Comparison of ENCODE assay signal across 27 cellular contexts in genomic region chr21:28865488-28866186, GRCh38.
"Had no signal": no experiment of that assay in that cellular context is flagged by ENCODE, and none has a peak within 500 bp of the region (broad histone marks: within the 10 kb centered on the region; RNA-seq: fewer than 3 reads in every experiment).

No MANE protein-coding gene starts in this region.

- H3K4me2 ChIP-seq: neural progenitor cell had no signal

- H3K9me3 Mint-ChIP-seq: naive thymus-derived CD8-positive, alpha-beta T cell; nephron; neural progenitor cell; stimulated activated naive B cell treated with anti-CD40 and anti-IgM and Interleukin-4, amounts not matched to agents 10 μg/mL and 1 μg/mL and 100 μg/mL, for 72 hours had no signal

- H3K36me3 ChIP-seq: neural progenitor cell, neutrophil, right atrium auricular region, thyroid gland, transverse colon, vagina had no signal

- H3K4me1 ChIP-seq: lower lobe of right lung, neural progenitor cell, parathyroid adenoma, right atrium auricular region, testis, thyroid gland, upper lobe of left lung, vagina had no signal

- H3K79me2 ChIP-seq: parathyroid adenoma had no signal

- H3K27ac ChIP-seq: lower lobe of right lung, neural progenitor cell, neutrophil, parathyroid adenoma, right atrium auricular region, skin epidermis, stomach, testis, thyroid gland, transverse colon, upper lobe of left lung, vagina had no signal

- H3K4me3 ChIP-seq: lower lobe of right lung, neural progenitor cell, right atrium auricular region, skin epidermis, stomach, testis, thyroid gland, transverse colon, upper lobe of left lung, vagina had no signal

- DNase-seq: hippocampal formation; kidney; left ventricle myocardium superior; lower lobe of right lung; mammary epithelial cell; mesenchymal stem cell; naive thymus-derived CD8-positive, alpha-beta T cell; occipital lobe; stimulated activated CD4-positive, alpha-beta T cell treated with anti-CD3 and anti-CD28 coated beads, Interleukin-12 subunit alpha, Interleukin-12 subunit beta, amount 100 ng/mL, for 4 hours; stimulated activated CD4-positive, alpha-beta T cell treated with anti-CD3 and anti-CD28 coated beads, Interleukin-15, amount 100 ng/mL, for 24 hours; stimulated activated CD4-positive, alpha-beta T cell treated with anti-CD3 and anti-CD28 coated beads, Interleukin-2, amount 100 ng/mL, for 24 hours; stimulated activated CD4-positive, alpha-beta T cell treated with anti-CD3 and anti-CD28 coated beads, Interleukin-4, amount 100 ng/mL, for 1 hour; stimulated activated naive B cell treated with anti-CD40 and anti-IgM and Interleukin-4, amounts not matched to agents 10 μg/mL and 1 μg/mL and 100 μg/mL, for 72 hours; stimulated activated naive CD8-positive, alpha-beta T cell treated with anti-CD3 and anti-CD28 coated beads, Interleukin-15, Interleukin-2, amounts not matched to agents 100 U/mL and 50 U/mL, for 24 hours; stomach; testis; thyroid gland; transverse colon; upper lobe of left lung had no signal

- H3K9ac ChIP-seq: neural progenitor cell, parathyroid adenoma had no signal

- H3K9me3 ChIP-seq: lower lobe of right lung, neutrophil, right atrium auricular region, stomach, testis, thyroid gland, transverse colon, upper lobe of left lung, vagina had no signal

- H3K4me3 Mint-ChIP-seq: naive thymus-derived CD8-positive, alpha-beta T cell; nephron; neural progenitor cell; stimulated activated naive B cell treated with anti-CD40 and anti-IgM and Interleukin-4, amounts not matched to agents 10 μg/mL and 1 μg/mL and 100 μg/mL, for 72 hours had no signal

- FAIRE-seq: kidney had no signal

- H2AFZ ChIP-seq: neural progenitor cell, parathyroid adenoma had no signal

- H3K27ac Mint-ChIP-seq: nephron, neural progenitor cell had no signal

- H3K27me3 ChIP-seq: neural progenitor cell, neutrophil, right atrium auricular region, stomach, testis, thyroid gland, transverse colon, upper lobe of left lung, vagina had no signal

- H3K27me3 Mint-ChIP-seq: naive thymus-derived CD8-positive, alpha-beta T cell; stimulated activated naive B cell treated with anti-CD40 and anti-IgM and Interleukin-4, amounts not matched to agents 10 μg/mL and 1 μg/mL and 100 μg/mL, for 72 hours had no signal

- ATAC-seq: left ventricle myocardium superior; lower lobe of right lung; naive thymus-derived CD8-positive, alpha-beta T cell; sciatic nerve; stimulated activated naive B cell treated with anti-CD40 and anti-IgM and Interleukin-4, amounts not matched to agents 10 μg/mL and 1 μg/mL and 100 μg/mL, for 72 hours; stimulated activated naive CD8-positive, alpha-beta T cell treated with anti-CD3 and anti-CD28 coated beads, Interleukin-15, Interleukin-2, amounts not matched to agents 100 U/mL and 50 U/mL, for 24 hours had no signal

- H3K4me1 Mint-ChIP-seq: nephron; neural progenitor cell; stimulated activated naive B cell treated with anti-CD40 and anti-IgM and Interleukin-4, amounts not matched to agents 10 μg/mL and 1 μg/mL and 100 μg/mL, for 72 hours had no signal
